Comparison of ENCODE assay signal across 8 cellular contexts in the genomic region with DNA sequence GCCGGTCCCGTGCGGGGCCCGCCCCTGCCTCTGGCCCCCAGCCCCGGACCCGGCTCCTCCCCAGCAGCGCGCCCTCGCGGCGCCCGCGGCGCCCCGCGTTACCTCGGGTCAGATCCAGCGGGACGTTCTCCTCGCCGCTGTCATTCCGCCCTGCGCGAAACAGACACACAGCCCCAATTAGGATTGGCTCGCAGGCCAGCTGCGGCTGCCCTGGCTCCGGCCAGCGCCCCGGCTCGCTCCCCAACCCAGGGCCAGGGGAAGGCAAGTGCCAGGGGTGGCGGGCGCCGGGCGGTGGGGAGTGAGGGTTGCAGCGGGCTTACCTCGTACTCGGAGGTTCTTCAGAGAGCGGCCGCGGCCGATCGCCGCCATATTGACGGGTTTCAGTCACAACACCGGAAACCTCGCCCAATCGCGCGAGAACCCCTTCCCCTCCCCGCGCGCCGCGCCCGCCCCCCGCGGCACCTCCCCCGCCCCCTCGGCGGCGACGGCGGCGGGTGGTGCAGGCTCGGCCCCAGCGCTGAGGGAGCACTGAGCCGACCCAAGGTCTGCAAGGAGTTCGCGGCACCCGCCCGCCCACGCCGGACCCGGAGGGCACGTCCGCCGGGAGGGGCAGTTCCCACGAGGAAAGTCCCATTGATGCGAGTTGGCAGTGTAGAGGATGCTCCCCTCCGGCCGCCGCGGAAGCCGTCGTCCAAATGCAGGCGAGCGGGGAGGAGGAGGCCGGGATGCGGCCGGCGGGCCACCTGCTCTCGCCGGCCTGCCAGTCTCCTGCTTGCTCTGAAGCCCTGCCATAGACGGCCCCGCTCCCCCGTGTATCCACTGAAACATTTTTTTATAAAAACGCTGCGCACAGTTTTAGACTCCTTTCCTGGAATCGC. TPM values are rescaled to one million over a fixed set of nuclear protein-coding genes. Genes with fewer than 3 reads are reported as not detected.
DNase-seq lines count a peak whose midpoint lies in the region; ATAC-seq and TF ChIP-seq lines count a peak whose summit lies in the region.

A gene with protein sequence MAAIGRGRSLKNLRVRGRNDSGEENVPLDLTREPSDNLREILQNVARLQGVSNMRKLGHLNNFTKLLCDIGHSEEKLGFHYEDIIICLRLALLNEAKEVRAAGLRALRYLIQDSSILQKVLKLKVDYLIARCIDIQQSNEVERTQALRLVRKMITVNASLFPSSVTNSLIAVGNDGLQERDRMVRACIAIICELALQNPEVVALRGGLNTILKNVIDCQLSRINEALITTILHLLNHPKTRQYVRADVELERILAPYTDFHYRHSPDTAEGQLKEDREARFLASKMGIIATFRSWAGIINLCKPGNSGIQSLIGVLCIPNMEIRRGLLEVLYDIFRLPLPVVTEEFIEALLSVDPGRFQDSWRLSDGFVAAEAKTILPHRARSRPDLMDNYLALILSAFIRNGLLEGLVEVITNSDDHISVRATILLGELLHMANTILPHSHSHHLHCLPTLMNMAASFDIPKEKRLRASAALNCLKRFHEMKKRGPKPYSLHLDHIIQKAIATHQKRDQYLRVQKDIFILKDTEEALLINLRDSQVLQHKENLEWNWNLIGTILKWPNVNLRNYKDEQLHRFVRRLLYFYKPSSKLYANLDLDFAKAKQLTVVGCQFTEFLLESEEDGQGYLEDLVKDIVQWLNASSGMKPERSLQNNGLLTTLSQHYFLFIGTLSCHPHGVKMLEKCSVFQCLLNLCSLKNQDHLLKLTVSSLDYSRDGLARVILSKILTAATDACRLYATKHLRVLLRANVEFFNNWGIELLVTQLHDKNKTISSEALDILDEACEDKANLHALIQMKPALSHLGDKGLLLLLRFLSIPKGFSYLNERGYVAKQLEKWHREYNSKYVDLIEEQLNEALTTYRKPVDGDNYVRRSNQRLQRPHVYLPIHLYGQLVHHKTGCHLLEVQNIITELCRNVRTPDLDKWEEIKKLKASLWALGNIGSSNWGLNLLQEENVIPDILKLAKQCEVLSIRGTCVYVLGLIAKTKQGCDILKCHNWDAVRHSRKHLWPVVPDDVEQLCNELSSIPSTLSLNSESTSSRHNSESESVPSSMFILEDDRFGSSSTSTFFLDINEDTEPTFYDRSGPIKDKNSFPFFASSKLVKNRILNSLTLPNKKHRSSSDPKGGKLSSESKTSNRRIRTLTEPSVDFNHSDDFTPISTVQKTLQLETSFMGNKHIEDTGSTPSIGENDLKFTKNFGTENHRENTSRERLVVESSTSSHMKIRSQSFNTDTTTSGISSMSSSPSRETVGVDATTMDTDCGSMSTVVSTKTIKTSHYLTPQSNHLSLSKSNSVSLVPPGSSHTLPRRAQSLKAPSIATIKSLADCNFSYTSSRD (N-terminal part only) (minus strand): TSS at position 391 of the 878 bp plus-strand sequence. CDS start 22 bp downstream, at position 369.

- H3K36me3 ChIP-seq in ovary (no peaks in the 10 kb centered on the region), thymus (ENCODE audit: control insufficient read depth, insufficient read depth) (no peaks in the 10 kb centered on the region)

- H3K27me3 Mint-ChIP-seq in activated naive CD8-positive, alpha-beta T cell: peaks cover 21% of the 10 kb centered on the region

- H3K27ac Mint-ChIP-seq in activated naive CD8-positive, alpha-beta T cell: peak within 1 kb of the TSS; percentile 95

- H3K4me1 ChIP-seq in ovary (ENCODE audit: insufficient read depth): no peaks in the 10 kb centered on the region
- no peaks in the 10 kb centered on the region for H3K4me1 ChIP-seq in thymus (ENCODE audit: control insufficient read depth, insufficient read depth, low read length)

- peak; percentile 65 for TF ChIP-seq POLR2A in GM10847 (IDR thresholded peaks at IDR 0.05; ENCODE audit: extremely low read depth, insufficient read length)
- TF ChIP-seq POLR2A in ovary (IDR thresholded peaks at IDR 0.05): peak; percentile 31

- TF ChIP-seq CTCF in ovary (IDR thresholded peaks at IDR 0.05): no peak

- H3K4me3 ChIP-seq in ovary (peak within 1 kb of the TSS; percentile 94), thymus (ENCODE audit: low read length) (peak within 1 kb of the TSS; percentile 99)

- WGBS in ovary, 3 donors: 0% methylated on average over 33 to 98 of the region's 99 CpGs
- under 1% methylated on average over 99 of the region's 99 CpGs for WGBS in thymus

- intact Hi-C loops in ovary (cut with DNase I): loop anchor here in 2 of 4 donors (10.0 kb wide), 2 partner anchors 59 to 351 kb away; a partner anchor contains a TSS

- TF ChIP-seq EP300 in ovary (IDR thresholded peaks at IDR 0.05): no peak

- peaks cover 8% of the 10 kb centered on the region for H3K36me3 Mint-ChIP-seq in activated naive CD8-positive, alpha-beta T cell

- H3K4me3 Mint-ChIP-seq in activated naive CD8-positive, alpha-beta T cell: peak within 1 kb of the TSS; percentile 94

- H3K4me1 Mint-ChIP-seq in activated naive CD8-positive, alpha-beta T cell (ENCODE audit: low read depth): peaks cover 41% of the 10 kb centered on the region

- ATAC-seq in HG02623 (IDR thresholded peaks at IDR 0.05; ENCODE audit: unreplicated experiment): peak; percentile 67

- peak; percentile 75 for DNase-seq in NCI-H1092 treated with DMSO at 0.1 percent for 48 hours (lab: John Stamatoyannopoulos, UW)
- DNase-seq in SKM-1 treated with dmso at 0.1 percent for 144 hours (lab: John Stamatoyannopoulos, UW; ENCODE audit: unreplicated experiment): peak; percentile 63
- peak; percentile 94 for DNase-seq in glomerular visceral epithelial cell (ENCODE audit: extremely low spot score)
- DNase-seq in ovary: peak; percentile 90 to 95 (median 94)

- no peaks in the 10 kb centered on the region for H3K27me3 ChIP-seq in ovary
- H3K27me3 ChIP-seq in thymus (ENCODE audit: control insufficient read depth, insufficient read depth): no peaks in the 10 kb centered on the region

- H3K9me3 Mint-ChIP-seq in activated naive CD8-positive, alpha-beta T cell (ENCODE audit: low read depth): no peaks in the 10 kb centered on the region

- H3K27ac ChIP-seq in ovary: peak within 1 kb of the TSS; percentile 98 to 99
- H3K27ac ChIP-seq in thymus (ENCODE audit: low read depth): peak within 1 kb of the TSS; percentile 99

- H3K9me3 ChIP-seq in ovary: no peaks in the 10 kb centered on the region
- H3K9me3 ChIP-seq in thymus (ENCODE audit: control insufficient read depth): no peaks in the 10 kb centered on the region

RNA-seq across cellular contexts. Expression of the gene that starts here (rescaled TPM):
- 10 to 100 TPM; 36.3 to 55.1 (median 42.7) TPM for total RNA-seq in ovary
- polyA plus RNA-seq in ovary: 10 to 100 TPM in 1 of 2 donors, 1 to 10 TPM in 1; 6.7 to 14.0 TPM
- polyA plus RNA-seq in thymus: 16.7 TPM

Comparison
In these comparisons a context has a peak if more than half of its experiments do, and no peak if none do; other contexts are left out.
1. Peak in every context shown above with its lines: DNase-seq, ATAC-seq, H3K4me3 ChIP-seq and H3K27ac ChIP-seq.